1 cellular context compared by ENCODE assay signal in genomic region chr11:10540546-10540914, GRCh38.
A peak's percentile ranks its signal among the peaks of the same experiment; 100 is the strongest.
TF ChIP-seq lines count a peak whose summit lies in the region.

No MANE protein-coding gene starts in this region.

TF ChIP-seq in H1, 55 proteins besides CTCF, POLR2A, EP300 and RAD21 (continued from another document):
- no peak for TF ChIP-seq SP1 (IDR thresholded peaks at IDR 0.05; ENCODE audit: low read depth, low read length)
- TF ChIP-seq CEBPB (IDR thresholded peaks at IDR 0.05; ENCODE audit: low read depth, low read length), result no peak
- TF ChIP-seq ASH2L (IDR thresholded peaks at IDR 0.05; ENCODE audit: low read length), result peak; percentile 18
- no peak for TF ChIP-seq MAX (IDR thresholded peaks at IDR 0.05)
